Comparison of ENCODE assay signal across 5 cellular contexts in genomic region chr7:158946329-158946728, GRCh38.
"Had no signal": no experiment of that assay in that cellular context is flagged by ENCODE, and none has a peak within 500 bp of the region (broad histone marks: within the 10 kb centered on the region; RNA-seq: fewer than 3 reads in every experiment).

No MANE protein-coding gene starts in this region.

- DNase-seq: H9, HCEC 1CT, IMR-90 had no signal

- H2AFZ ChIP-seq: GM23338 had no signal

- H3K4me2 ChIP-seq: GM23338 had no signal

- H3K4me3 ChIP-seq: GM23338, K562 had no signal
